Comparison of ENCODE assay signal across 12 cellular contexts in genomic region chr6:3377536-3378397, GRCh38.
DNase-seq lines count a peak whose midpoint lies in the region; ATAC-seq and TF ChIP-seq lines count a peak whose summit lies in the region.
"Had no signal": no experiment of that assay in that cellular context is flagged by ENCODE, and none has a peak within 500 bp of the region (broad histone marks: within the 10 kb centered on the region; RNA-seq: fewer than 3 reads in every experiment).

No MANE protein-coding gene starts in this region.

- no peak overlapping the region for H3K4me3 ChIP-seq in smooth muscle cell
- H3K4me3 ChIP-seq: body of pancreas had no signal

- H3F3A ChIP-seq in smooth muscle cell (ENCODE audit: low read depth) = no peaks in the 10 kb centered on the region

- H2AFZ ChIP-seq in smooth muscle cell (ENCODE audit: low read depth) = no peak overlapping the region

- H3K27me3 Mint-ChIP-seq in activated naive CD4-positive, alpha-beta T cell treated with anti-CD3 and anti-CD28 coated beads, Interleukin-2, amount 50 U/mL, for 24 hours = no peaks in the 10 kb centered on the region
- H3K27me3 Mint-ChIP-seq in activated naive CD8-positive, alpha-beta T cell treated with anti-CD3 and anti-CD28 coated beads, Interleukin-2, amount 10 ng/mL, durations not matched to agents 7 days and 5 days = peaks cover 6% of the 10 kb centered on the region

- H3K27ac Mint-ChIP-seq in activated naive CD4-positive, alpha-beta T cell treated with anti-CD3 and anti-CD28 coated beads, Interleukin-2, amount 50 U/mL, for 24 hours = peak overlapping the region; percentile 20
- no peak overlapping the region for H3K27ac Mint-ChIP-seq in activated naive CD8-positive, alpha-beta T cell treated with anti-CD3 and anti-CD28 coated beads, Interleukin-2, amount 10 ng/mL, durations not matched to agents 7 days and 5 days

- H3K4me1 Mint-ChIP-seq in activated naive CD4-positive, alpha-beta T cell treated with anti-CD3 and anti-CD28 coated beads, Interleukin-2, amount 50 U/mL, for 24 hours = peaks cover 40% of the 10 kb centered on the region
- peaks cover 5% of the 10 kb centered on the region for H3K4me1 Mint-ChIP-seq in activated naive CD8-positive, alpha-beta T cell treated with anti-CD3 and anti-CD28 coated beads, Interleukin-2, amount 10 ng/mL, durations not matched to agents 7 days and 5 days

- H3K27me3 ChIP-seq in smooth muscle cell (ENCODE audit: low read depth) = no peaks in the 10 kb centered on the region
- H3K27me3 ChIP-seq: body of pancreas had no signal

- H3K9ac ChIP-seq in smooth muscle cell (ENCODE audit: low read depth) = no peak overlapping the region

- DNase-seq in activated naive CD4-positive, alpha-beta T cell treated with Interleukin-2 at 50 U/mL for 16 hours = no peak
- no peak for DNase-seq in activated naive CD8-positive, alpha-beta T cell treated with anti-CD3 and anti-CD28 coated beads, Interleukin-2, amount 10 ng/mL, durations not matched to agents 7 days and 5 days
- DNase-seq in kidney tubule cell (ENCODE audit: low spot score) = peak; percentile 36
- DNase-seq in smooth muscle cell (lab: John Stamatoyannopoulos, UW; ENCODE audit: unreplicated experiment) = no peak
- DNase-seq in DMS53 treated with DMSO at 0.1 percent for 48 hours (lab: John Stamatoyannopoulos, UW; ENCODE audit: unreplicated experiment) = no peak
- no peak for DNase-seq in NCI-H2107 (lab: John Stamatoyannopoulos, UW)
- DNase-seq: body of pancreas, DMS153, NCI-H1048, NCI-H446 treated with DMSO at 0.1 percent for 48 hours had no signal

- no peaks in the 10 kb centered on the region for H3K36me3 Mint-ChIP-seq in activated naive CD4-positive, alpha-beta T cell treated with anti-CD3 and anti-CD28 coated beads, Interleukin-2, amount 50 U/mL, for 24 hours
- H3K36me3 Mint-ChIP-seq in activated naive CD8-positive, alpha-beta T cell treated with anti-CD3 and anti-CD28 coated beads, Interleukin-2, amount 10 ng/mL, durations not matched to agents 7 days and 5 days = no peaks in the 10 kb centered on the region

- no peak for TF ChIP-seq CTCF in smooth muscle cell (IDR thresholded peaks at IDR 0.05; ENCODE audit: borderline replicate concordance, insufficient read depth, poor library complexity, severe bottlenecking)

- H4K20me1 ChIP-seq in smooth muscle cell (ENCODE audit: low read depth) = no peaks in the 10 kb centered on the region

- H3K4me1 ChIP-seq in smooth muscle cell (ENCODE audit: low read depth) = no peaks in the 10 kb centered on the region

- no peaks in the 10 kb centered on the region for H3K9me3 Mint-ChIP-seq in activated naive CD4-positive, alpha-beta T cell treated with anti-CD3 and anti-CD28 coated beads, Interleukin-2, amount 50 U/mL, for 24 hours
- H3K9me3 Mint-ChIP-seq in activated naive CD8-positive, alpha-beta T cell treated with anti-CD3 and anti-CD28 coated beads, Interleukin-2, amount 10 ng/mL, durations not matched to agents 7 days and 5 days = no peaks in the 10 kb centered on the region

- WGBS in smooth muscle cell (ENCODE audit: low lambda C conversion rate) = 75% methylated on average over 17 of the region's 17 CpGs

- POLR2A ChIA-PET in activated naive CD8-positive, alpha-beta T cell treated with anti-CD3 and anti-CD28 coated beads, Interleukin-2, amount 10 ng/mL, durations not matched to agents 7 days and 5 days (lab: Charles Lee) = no interaction called here

- no peaks in the 10 kb centered on the region for H3K79me2 ChIP-seq in smooth muscle cell (ENCODE audit: low read depth)

- no peaks in the 10 kb centered on the region for H3K9me3 ChIP-seq in smooth muscle cell (replicated peaks; ENCODE audit: low read depth)
- H3K9me3 ChIP-seq: body of pancreas had no signal

- H3K36me3 ChIP-seq in smooth muscle cell (ENCODE audit: low read depth) = no peaks in the 10 kb centered on the region

- ATAC-seq in activated naive CD8-positive, alpha-beta T cell treated with anti-CD3 and anti-CD28 coated beads, Interleukin-2, amount 10 ng/mL, durations not matched to agents 7 days and 5 days (ENCODE audit: low read depth) = no peak
- ATAC-seq in HG02642 (IDR thresholded peaks at IDR 0.05; ENCODE audit: poor library complexity, unreplicated experiment) = no peak
- ATAC-seq: body of pancreas had no signal

- peak overlapping the region; percentile 0 for H3K4me2 ChIP-seq in smooth muscle cell

- no peak overlapping the region for H3K4me3 Mint-ChIP-seq in activated naive CD4-positive, alpha-beta T cell treated with anti-CD3 and anti-CD28 coated beads, Interleukin-2, amount 50 U/mL, for 24 hours
- H3K4me3 Mint-ChIP-seq in activated naive CD8-positive, alpha-beta T cell treated with anti-CD3 and anti-CD28 coated beads, Interleukin-2, amount 10 ng/mL, durations not matched to agents 7 days and 5 days = peak overlapping the region; percentile 7

- peak overlapping the region; percentile 27 for H3K27ac ChIP-seq in smooth muscle cell (ENCODE audit: low read depth)
- H3K27ac ChIP-seq: body of pancreas had no signal
